1 cellular context compared by ENCODE assay signal in the genomic region with DNA sequence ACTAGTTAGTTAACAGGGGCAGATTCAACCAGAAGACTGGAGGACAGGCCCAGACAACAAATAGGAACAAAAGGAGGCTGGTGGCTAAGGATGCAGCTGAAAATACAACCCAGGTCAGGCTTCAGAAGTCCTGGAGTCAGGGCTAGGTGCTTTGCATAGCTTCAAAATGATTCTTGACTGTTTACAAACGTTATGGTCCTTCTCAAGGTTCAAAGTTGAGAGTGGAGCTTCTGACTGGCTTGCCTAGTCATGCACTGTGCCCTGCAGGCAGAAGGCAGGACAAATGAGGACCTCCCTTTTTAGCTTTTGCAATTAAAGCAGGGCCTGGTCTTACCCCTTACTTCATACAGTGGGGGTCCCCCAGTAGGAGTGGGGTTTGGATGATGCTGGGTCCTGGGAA.
TF ChIP-seq lines count a peak whose summit lies in the region.

No MANE protein-coding gene starts in this region.

TF ChIP-seq in HepG2, 621 proteins besides CTCF, POLR2A, EP300 and RAD21:
- TF ChIP-seq ZBTB49 (CRISPR knock-in tag; IDR thresholded peaks at IDR 0.05; ENCODE audit: borderline replicate concordance) (no peak), ARID4A (CRISPR knock-in tag; IDR thresholded peaks at IDR 0.05; ENCODE audit: borderline replicate concordance) (no peak), STAT6 (CRISPR knock-in tag; IDR thresholded peaks at IDR 0.05; ENCODE audit: borderline replicate concordance) (no peak), ZNF772 (CRISPR knock-in tag; IDR thresholded peaks at IDR 0.05) (no peak), KLF6 (CRISPR knock-in tag; IDR thresholded peaks at IDR 0.05) (no peak), DPF2 (CRISPR knock-in tag; IDR thresholded peaks at IDR 0.05; ENCODE audit: borderline replicate concordance, low read depth) (no peak), TARDBP (CRISPR knock-in tag; IDR thresholded peaks at IDR 0.05) (no peak), ZNF883 (CRISPR knock-in tag; IDR thresholded peaks at IDR 0.05; ENCODE audit: not compliant biosample characterization) (no peak), ZNF10 (CRISPR knock-in tag; IDR thresholded peaks at IDR 0.05; ENCODE audit: borderline replicate concordance, low read depth) (no peak), ZNF207 (IDR thresholded peaks at IDR 0.05; ENCODE audit: borderline replicate concordance) (no peak), PPARG (CRISPR knock-in tag; conservative IDR thresholded peaks at IDR 0.05) (no peak), ZNF589 (CRISPR knock-in tag; conservative IDR thresholded peaks at IDR 0.05) (no peak), TEF (CRISPR knock-in tag; IDR thresholded peaks at IDR 0.05) (no peak), ZNF230 (CRISPR knock-in tag; IDR thresholded peaks at IDR 0.05) (no peak), ADNP (CRISPR knock-in tag; IDR thresholded peaks at IDR 0.05) (no peak)
- TF ChIP-seq, protein P1, sequence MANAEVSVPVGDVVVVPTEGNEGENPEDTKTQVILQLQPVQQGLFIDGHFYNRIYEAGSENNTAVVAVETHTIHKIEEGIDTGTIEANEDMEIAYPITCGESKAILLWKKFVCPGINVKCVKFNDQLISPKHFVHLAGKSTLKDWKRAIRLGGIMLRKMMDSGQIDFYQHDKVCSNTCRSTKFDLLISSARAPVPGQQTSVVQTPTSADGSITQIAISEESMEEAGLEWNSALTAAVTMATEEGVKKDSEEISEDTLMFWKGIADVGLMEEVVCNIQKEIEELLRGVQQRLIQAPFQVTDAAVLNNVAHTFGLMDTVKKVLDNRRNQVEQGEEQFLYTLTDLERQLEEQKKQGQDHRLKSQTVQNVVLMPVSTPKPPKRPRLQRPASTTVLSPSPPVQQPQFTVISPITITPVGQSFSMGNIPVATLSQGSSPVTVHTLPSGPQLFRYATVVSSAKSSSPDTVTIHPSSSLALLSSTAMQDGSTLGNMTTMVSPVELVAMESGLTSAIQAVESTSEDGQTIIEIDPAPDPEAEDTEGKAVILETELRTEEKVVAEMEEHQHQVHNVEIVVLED (CRISPR knock-in tag; IDR thresholded peaks at IDR 0.05; ENCODE audit: borderline replicate concordance): no peak
- TF ChIP-seq, protein P2, sequence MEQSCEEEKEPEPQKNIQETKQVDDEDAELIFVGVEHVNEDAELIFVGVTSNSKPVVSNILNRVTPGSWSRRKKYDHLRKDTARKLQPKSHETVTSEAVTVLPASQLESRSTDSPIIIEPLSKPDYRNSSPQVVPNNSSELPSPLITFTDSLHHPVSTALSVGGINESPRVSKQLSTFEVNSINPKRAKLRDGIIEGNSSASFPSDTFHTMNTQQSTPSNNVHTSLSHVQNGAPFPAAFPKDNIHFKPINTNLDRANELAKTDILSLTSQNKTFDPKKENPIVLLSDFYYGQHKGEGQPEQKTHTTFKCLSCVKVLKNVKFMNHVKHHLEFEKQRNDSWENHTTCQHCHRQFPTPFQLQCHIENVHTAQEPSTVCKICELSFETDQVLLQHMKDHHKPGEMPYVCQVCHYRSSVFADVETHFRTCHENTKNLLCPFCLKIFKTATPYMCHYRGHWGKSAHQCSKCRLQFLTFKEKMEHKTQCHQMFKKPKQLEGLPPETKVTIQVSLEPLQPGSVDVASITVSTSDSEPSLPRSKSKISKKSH (CRISPR knock-in tag; IDR thresholded peaks at IDR 0.05; ENCODE audit: borderline replicate concordance): no peak
